8 cellular contexts compared by ENCODE assay signal in genomic region chr10:63628526-63629362, GRCh38.
DNase-seq lines count a peak whose midpoint lies in the region; ATAC-seq, FAIRE-seq and TF ChIP-seq lines count a peak whose summit lies in the region.

No MANE protein-coding gene starts in this region.

- WGBS in esophagus muscularis mucosa = 3% methylated on average over 16 of the region's 16 CpGs

- no peak for FAIRE-seq in urothelium cell line (lab: Jason Lieb, UNC)

- H3K9ac ChIP-seq in mucosa of rectum (ENCODE audit: low read depth in 1 of 2, low read length in 2 of 2) = peak overlapping the region; percentile 64 to 92

- DNase-seq in AG20443 (ENCODE audit: low spot score) = peak; percentile 30
- DNase-seq in NCI-H146 treated with DMSO at 0.1 percent for 48 hours (lab: John Stamatoyannopoulos, UW; ENCODE audit: unreplicated experiment) = peak; percentile 82
- DNase-seq in UCSD-AML1 (lab: John Stamatoyannopoulos, UW; ENCODE audit: unreplicated experiment) = peak; percentile 69
- DNase-seq in esophagus muscularis mucosa (ENCODE audit: extremely low spot score) = no peak
- DNase-seq in urothelium cell line (ENCODE audit: low spot score) = peak; percentile 49

- no peaks in the 10 kb centered on the region for H3K27me3 ChIP-seq in esophagus muscularis mucosa
- no peaks in the 10 kb centered on the region for H3K27me3 ChIP-seq in mucosa of rectum (ENCODE audit: control insufficient read depth in 2 of 2, insufficient read depth in 2 of 2, low read length in 2 of 2)

- no peak for TF ChIP-seq EP300 in esophagus muscularis mucosa (IDR thresholded peaks at IDR 0.05)

- no peak for TF ChIP-seq POLR2A in esophagus muscularis mucosa (IDR thresholded peaks at IDR 0.05; ENCODE audit: low read depth)

- H3K4me1 ChIP-seq in esophagus muscularis mucosa = peaks cover 29 to 37% (median 35%) of the 10 kb centered on the region in 4 donors
- peaks cover 18 to 27% of the 10 kb centered on the region in 2 donors for H3K4me1 ChIP-seq in mucosa of rectum (ENCODE audit: control insufficient read depth in 2 of 2, insufficient read depth in 2 of 2, low read length in 2 of 2)

- H3K36me3 ChIP-seq in esophagus muscularis mucosa (no peaks in the 10 kb centered on the region), mucosa of rectum (ENCODE audit: control insufficient read depth in 2 of 2, insufficient read depth in 2 of 2, low read length in 2 of 2) (no peaks in the 10 kb centered on the region)

- ATAC-seq in GM18517 (IDR thresholded peaks at IDR 0.05; ENCODE audit: unreplicated experiment) = peak; percentile 40
- peak; percentile 32 for ATAC-seq in HG02885 (IDR thresholded peaks at IDR 0.05; ENCODE audit: poor library complexity, unreplicated experiment)

- no peak for TF ChIP-seq CTCF in esophagus muscularis mucosa (IDR thresholded peaks at IDR 0.05)

- peak overlapping the region; percentile 95 to 99 (median 96) for H3K27ac ChIP-seq in esophagus muscularis mucosa (replicated peaks in 1 of 4)
- peak overlapping the region; percentile 98 to 100 for H3K27ac ChIP-seq in mucosa of rectum (ENCODE audit: low read depth in 2 of 2, low read length in 2 of 2)

- peak overlapping the region; percentile 63 to 76 (median 69) for H3K4me3 ChIP-seq in esophagus muscularis mucosa
- peak overlapping the region; percentile 68 to 90 for H3K4me3 ChIP-seq in mucosa of rectum (ENCODE audit: low read length in 2 of 2)

- H3K9me3 ChIP-seq in esophagus muscularis mucosa (no peaks in the 10 kb centered on the region), mucosa of rectum (ENCODE audit: control insufficient read depth in 2 of 2, low read length in 2 of 2) (no peaks in the 10 kb centered on the region)

- intact Hi-C loops in esophagus muscularis mucosa (cut with DNase I) = loop anchor here (2.0 to 5.0 kb wide), 4 partner anchors 106 to 412 kb away; partner anchors contain the start of genes JMJD1C and REEP3
